In genomic region chr5:78984611-78985406, GRCh38 we compare ENCODE assay signal across 7 cellular contexts. TPM values are rescaled to one million over a fixed set of nuclear protein-coding genes. Genes with fewer than 3 reads are reported as not detected.
A peak's percentile ranks its signal among the peaks of the same experiment; 100 is the strongest.
DNase-seq lines count a peak whose midpoint lies in the region; ATAC-seq, FAIRE-seq and TF ChIP-seq lines count a peak whose summit lies in the region.

TSS of gene ARSB (minus strand) at chr5:78985310. CDS start at chr5:78985248, 62 bp downstream.

- H3K36me3 ChIP-seq in hepatocyte (replicated peaks; ENCODE audit: insufficient read depth, low read depth), result no peaks in the 10 kb centered on the region

- H3K4me3 ChIP-seq in astrocyte of the cerebellum (ENCODE audit: low read depth, low read length) (peak within 1 kb of the TSS; percentile 54), hepatocyte (peak within 1 kb of the TSS; percentile 97), retinal pigment epithelial cell (ENCODE audit: low read length) (peak within 1 kb of the TSS; percentile 70)

- no peaks in the 10 kb centered on the region for H3K27me3 ChIP-seq in hepatocyte

- H2AFZ ChIP-seq in hepatocyte, result peak within 1 kb of the TSS; percentile 96

- peak; percentile 77 for FAIRE-seq in GM18507 (lab: Jason Lieb, UNC)

- peak; percentile 63 for ATAC-seq in HG02970 (IDR thresholded peaks at IDR 0.05; ENCODE audit: low FRiP score, unreplicated experiment)

- H3K79me2 ChIP-seq in hepatocyte, result peaks cover 13% of the 10 kb centered on the region

- H3K9me3 ChIP-seq in hepatocyte (ENCODE audit: low read depth), result no peaks in the 10 kb centered on the region

- TF ChIP-seq CTCF in astrocyte of the cerebellum (IDR thresholded peaks at IDR 0.05; ENCODE audit: low read depth, low read length, missing control alignments), result peak; percentile 41
- peak; percentile 30 for TF ChIP-seq CTCF in hepatocyte (IDR thresholded peaks at IDR 0.05; ENCODE audit: poor library complexity)
- peak; percentile 38 for TF ChIP-seq CTCF in retinal pigment epithelial cell (conservative IDR thresholded peaks at IDR 0.05; ENCODE audit: low read depth, low read length)

- H3K27ac ChIP-seq in hepatocyte, result peak within 1 kb of the TSS; percentile 98

- H4K20me1 ChIP-seq in hepatocyte (ENCODE audit: insufficient read depth, poor library complexity, severe bottlenecking), result no peaks in the 10 kb centered on the region

- H3K4me1 ChIP-seq in hepatocyte (ENCODE audit: insufficient read depth), result peaks cover 13% of the 10 kb centered on the region

- H3K9me2 ChIP-seq in hepatocyte (replicated peaks; ENCODE audit: insufficient read depth), result peaks cover 2% of the 10 kb centered on the region

- in situ Hi-C loops in astrocyte of the cerebellum (cut with HindIII; ENCODE audit: low sequenced_read_pairs), result no loop called here

- DNase-seq in GM18507 (ENCODE audit: extremely low spot score, insufficient read length, low read depth), result peak; percentile 70
- peak; percentile 63 to 72 for DNase-seq in NCI-H1930 (lab: John Stamatoyannopoulos, UW)
- DNase-seq in T-helper 9 cell, result peak; percentile 67
- peak; percentile 55 for DNase-seq in astrocyte of the cerebellum (ENCODE audit: low read depth)
- DNase-seq in hepatocyte (ENCODE audit: low spot score), result peak; percentile 95
- no peak for DNase-seq in retinal pigment epithelial cell (ENCODE audit: low read depth)

- WGBS in hepatocyte (ENCODE audit: low lambda C conversion rate, missing lambda C conversion rate), result under 1% methylated on average over 69 of the region's 112 CpGs

- H3K4me2 ChIP-seq in hepatocyte, result peak within 1 kb of the TSS; percentile 87

RNA-seq across cellular contexts. Expression of gene ARSB, which starts in this region (rescaled TPM):
- 19.3 and 19.8 TPM in 2 replicates for total RNA-seq in hepatocyte
- polyA plus RNA-seq in hepatocyte, result 10.2 and 13.5 TPM in 2 replicates
